ENCODE assay signal across 7 cellular contexts in genomic region chr6:73521351-73522254, GRCh38. TPM values are rescaled to one million over a fixed set of nuclear protein-coding genes. Genes with fewer than 3 reads are reported as not detected.
DNase-seq lines count a peak whose midpoint lies in the region; ATAC-seq lines count a peak whose summit lies in the region.

No MANE protein-coding gene starts in this region.

- ATAC-seq in GM18498 (IDR thresholded peaks at IDR 0.05; ENCODE audit: unreplicated experiment) (peak; percentile 35), HG02610 (IDR thresholded peaks at IDR 0.05; ENCODE audit: unreplicated experiment) (peak; percentile 34), T-cell (replicated peaks in 1 of 4) (peak; percentile 45 to 53 (median 52)), left lobe of liver (peak; percentile 58)
- ATAC-seq in central memory CD8-positive, alpha-beta T cell (replicated peaks; ENCODE audit: extremely low read depth, poor library complexity, severe bottlenecking): peak; percentile 20

- H3K27ac Mint-ChIP-seq in T-cell: peak overlapping the region; percentile 96 to 98
- H3K27ac Mint-ChIP-seq in central memory CD8-positive, alpha-beta T cell (ENCODE audit: low read depth): peak overlapping the region; percentile 95

- peaks cover 56 to 62% (median 56%) of the 10 kb centered on the region in 3 donors for H3K4me1 Mint-ChIP-seq in T-cell
- H3K4me1 Mint-ChIP-seq in central memory CD8-positive, alpha-beta T cell: peaks cover 54% of the 10 kb centered on the region

- H3K27me3 Mint-ChIP-seq in T-cell: no peaks in the 10 kb centered on the region
- no peaks in the 10 kb centered on the region for H3K27me3 Mint-ChIP-seq in central memory CD8-positive, alpha-beta T cell

- H3K36me3 Mint-ChIP-seq in T-cell: peaks cover 41% of the 10 kb centered on the region
- H3K36me3 Mint-ChIP-seq in central memory CD8-positive, alpha-beta T cell (ENCODE audit: insufficient read depth): peaks cover 56% of the 10 kb centered on the region

- peak; percentile 85 for DNase-seq in NAMALWA (ENCODE audit: low spot score)
- peak in 6 of 34 experiments; percentile 48 to 74 (median 66) for DNase-seq in T-cell
- no peak for DNase-seq in central memory CD8-positive, alpha-beta T cell (ENCODE audit: low spot score in 2 of 2)
- no peak for DNase-seq in left lobe of liver (ENCODE audit: low spot score)
- peak; percentile 77 for DNase-seq in stimulated activated CD4-positive, alpha-beta T cell treated with anti-CD3 and anti-CD28 coated beads, Interleukin-4, amount 100 ng/mL, for 1 hour

- H3K4me3 Mint-ChIP-seq in T-cell: peak overlapping the region; percentile 95 to 97 (median 96)
- peak overlapping the region; percentile 85 for H3K4me3 Mint-ChIP-seq in central memory CD8-positive, alpha-beta T cell

- POLR2A ChIA-PET in T-cell (lab: Charles Lee): interaction anchor here (0.5 to 2.2 kb wide), 17 partner anchors 8 to 1762 kb away, joined by 3 to 30 read pairs (median 5); partner anchors contain the start of gene MTO1 (in 2 of the 2)

- H3K9me3 Mint-ChIP-seq in T-cell: no peaks in the 10 kb centered on the region
- H3K9me3 Mint-ChIP-seq in central memory CD8-positive, alpha-beta T cell: no peaks in the 10 kb centered on the region

- CTCF ChIA-PET in T-cell (lab: Charles Lee): interaction anchor here (0.6 to 3.6 kb wide), 10 partner anchors 8 to 131 kb away, joined by 3 to 27 read pairs (median 4); partner anchors contain the start of gene MTO1 (in 1 of the 2)

RNA-seq across cellular contexts. Expression of gene EEF1A1, which starts 0.8 kb away (rescaled TPM):
- total RNA-seq in T-cell (over 10,000 TPM; 14,142 to 15,123 (median 14,655) TPM), left lobe of liver (3,300 TPM)

Comparison
In these comparisons a context has a peak if more than half of its experiments do, and no peak if none do; other contexts are left out.
1. DNase-seq: peak in NAMALWA (single experiment) and stimulated activated CD4-positive, alpha-beta T cell treated with anti-CD3 and anti-CD28 coated beads, Interleukin-4, amount 100 ng/mL, for 1 hour (single experiment); none in central memory CD8-positive, alpha-beta T cell (0 of 2) and left lobe of liver (single experiment).
2. Peak in every context shown above with its lines, with median percentiles within 50 percentile points of each other: ATAC-seq.